10 cellular contexts compared by ENCODE assay signal in genomic region chr5:88886756-88887741, GRCh38. TPM values are rescaled to one million over a fixed set of nuclear protein-coding genes. Genes with fewer than 3 reads are reported as not detected.
A peak's percentile ranks its signal among the peaks of the same experiment; 100 is the strongest.
DNase-seq lines count a peak whose midpoint lies in the region; TF ChIP-seq lines count a peak whose summit lies in the region.
"Had no signal": no experiment of that assay in that cellular context is flagged by ENCODE, and none has a peak within 500 bp of the region (broad histone marks: within the 10 kb centered on the region; RNA-seq: fewer than 3 reads in every experiment).

No MANE protein-coding gene starts in this region.

- WGBS in GM23248 (ENCODE audit: low coverage in 1 of 2, low lambda C conversion rate in 2 of 2, missing lambda C conversion rate in 2 of 2), 2 experiments, result 36% methylated on average over 6 of the region's 6 CpGs

- H3K36me3 Mint-ChIP-seq in endothelial cell (ENCODE audit: low read depth, unreplicated experiment), result peaks cover 6% of the 10 kb centered on the region

- H3K4me3 Mint-ChIP-seq in endothelial cell (ENCODE audit: unreplicated experiment), result no peak overlapping the region

- H3K9me3 Mint-ChIP-seq in endothelial cell (ENCODE audit: unreplicated experiment), result no peaks in the 10 kb centered on the region

- DNase-seq in GM23248, result peak; percentile 15
- DNase-seq in UCSD-AML1 (lab: John Stamatoyannopoulos, UW; ENCODE audit: unreplicated experiment), result peak; percentile 49
- no peak for DNase-seq in endothelial cell (ENCODE audit: low spot score)
- no peak for DNase-seq in foreskin fibroblast
- no peak for DNase-seq in 8988T
- DNase-seq in SIG-M5 (lab: John Stamatoyannopoulos, UW), result no peak
- DNase-seq: H7, NCI-H2171 treated with DMSO at 0.1 percent for 48 hours had no signal

- peaks cover 36% of the 10 kb centered on the region for H3K4me1 Mint-ChIP-seq in endothelial cell (ENCODE audit: unreplicated experiment)

- in situ Hi-C loops in GM23248 (cut with MboI), result loop anchor here (25.0 kb wide), 2 partner anchors 1375 to 1525 kb away; partner anchors contain the start of gene CETN3

- no peaks in the 10 kb centered on the region for H3K36me3 ChIP-seq in ACC112 (ENCODE audit: insufficient read depth, low read length)
- no peaks in the 10 kb centered on the region for H3K36me3 ChIP-seq in GM23248 (ENCODE audit: low read depth)
- H3K36me3 ChIP-seq in mucosa of rectum (ENCODE audit: control insufficient read depth in 2 of 2, insufficient read depth in 2 of 2, low read length in 2 of 2), result no peaks in the 10 kb centered on the region

- peaks cover 10% of the 10 kb centered on the region for H3K27me3 Mint-ChIP-seq in endothelial cell (ENCODE audit: unreplicated experiment)

- H3K4me1 ChIP-seq in ACC112 (ENCODE audit: control insufficient read depth, insufficient read depth, low read length, unreplicated experiment) (peaks cover 9% of the 10 kb centered on the region), GM23248 (ENCODE audit: insufficient read depth) (peaks cover 17% of the 10 kb centered on the region), mucosa of rectum (ENCODE audit: control insufficient read depth in 2 of 2, insufficient read depth in 2 of 2, low read length in 2 of 2) (peaks cover 4 to 6% of the 10 kb centered on the region in 2 donors)

- no peaks in the 10 kb centered on the region for H4K20me1 ChIP-seq in GM23248 (ENCODE audit: insufficient read depth)

- H3K4me3 ChIP-seq in ACC112 (ENCODE audit: low read depth, low read length) (peak overlapping the region; percentile 65; the same call in 1 of the 2 replicates), GM23248 (peak overlapping the region; percentile 33; the same call in 1 of the 2 replicates), mucosa of rectum (ENCODE audit: low read length in 2 of 2) (peak overlapping the region in 1 of 2 donors; percentile 46), foreskin fibroblast (ENCODE audit: low read depth in 1 of 2, low read length in 2 of 2) (no peak overlapping the region)

- no peak overlapping the region for H2AFZ ChIP-seq in ACC112 (ENCODE audit: low read length, unreplicated experiment)
- H2AFZ ChIP-seq in GM23248, result peak overlapping the region; percentile 7; the same call in 1 of the 2 replicates

- TF ChIP-seq CTCF in endothelial cell (IDR thresholded peaks at IDR 0.05; ENCODE audit: unreplicated experiment) (no peak), foreskin fibroblast (IDR thresholded peaks at IDR 0.05; ENCODE audit: low read depth, low read length) (no peak)

- no peaks in the 10 kb centered on the region for H3K27me3 ChIP-seq in ACC112 (ENCODE audit: insufficient read depth, low read length)
- no peaks in the 10 kb centered on the region for H3K27me3 ChIP-seq in GM23248 (replicated peaks; ENCODE audit: insufficient read depth)
- H3K27me3 ChIP-seq in mucosa of rectum (ENCODE audit: control insufficient read depth in 2 of 2, insufficient read depth in 2 of 2, low read length in 2 of 2), result peaks cover 2 to 3% of the 10 kb centered on the region in 2 donors

- no peaks in the 10 kb centered on the region for H3K9me3 ChIP-seq in GM23248 (ENCODE audit: low read depth)
- no peaks in the 10 kb centered on the region for H3K9me3 ChIP-seq in mucosa of rectum (ENCODE audit: control insufficient read depth in 2 of 2, low read length in 2 of 2)

- peaks cover 25% of the 10 kb centered on the region for H3F3A ChIP-seq in GM23248 (ENCODE audit: insufficient read depth)

- no peak overlapping the region for H3K27ac Mint-ChIP-seq in endothelial cell (ENCODE audit: unreplicated experiment)

- no peak overlapping the region for H3K9ac ChIP-seq in GM23248
- no peak overlapping the region for H3K9ac ChIP-seq in mucosa of rectum (ENCODE audit: low read depth in 1 of 2, low read length in 2 of 2)

- H3K9me2 ChIP-seq in GM23248 (ENCODE audit: insufficient read depth), result no peaks in the 10 kb centered on the region

- H3K27ac ChIP-seq in ACC112 (ENCODE audit: low read depth, low read length) (no peak overlapping the region), GM23248 (no peak overlapping the region), mucosa of rectum (ENCODE audit: low read depth in 2 of 2, low read length in 2 of 2) (peak overlapping the region; percentile 50 to 65)

- peak overlapping the region; percentile 61 for H3K4me2 ChIP-seq in GM23248 (ENCODE audit: unreplicated experiment)

- H3K79me2 ChIP-seq in ACC112 (ENCODE audit: control insufficient read depth, insufficient read depth, low read length, unreplicated experiment) (no peaks in the 10 kb centered on the region), GM23248 (ENCODE audit: insufficient read depth) (no peaks in the 10 kb centered on the region)

RNA-seq across cellular contexts. Expression of gene MEF2C, which starts 4.1 kb away (rescaled TPM):
- total RNA-seq in GM23248 (2014; rRNA removed; shearing (Covaris generic)), result 3.4 TPM in 2 replicates
- polyA plus RNA-seq in GM23248 (2016; fragmentation: Nextera tagmentation; extraction: Ambion mirVana), result 3.2 and 4.5 TPM in 2 replicates
- total RNA-seq in endothelial cell (ENCODE audit: unreplicated experiment), result 134 TPM

Comparison
In these comparisons a context has a peak if more than half of its experiments do, and no peak if none do; other contexts are left out.
1. H3K27ac ChIP-seq: peak in mucosa of rectum (2 of 2); none in ACC112 (single experiment) and GM23248 (single experiment).
2. H3K4me3 ChIP-seq: peak in ACC112 (single experiment) and GM23248 (single experiment); none in foreskin fibroblast (0 of 2).
3. DNase-seq: peak in GM23248 (single experiment) and UCSD-AML1 (single experiment); none in endothelial cell (single experiment), foreskin fibroblast (0 of 2), 8988T (single experiment) and SIG-M5 (single experiment).
4. RNA of gene MEF2C, which starts 4.1 kb away (total RNA-seq): 134 TPM in endothelial cell (single experiment); 3.4 TPM in GM23248; every median in the first group is over 10 times any median in the second.